1 cellular context compared by ENCODE assay signal in genomic region chr1:154999651-155000474, GRCh38.
A peak's percentile ranks its signal among the peaks of the same experiment; 100 is the strongest.
TF ChIP-seq lines count a peak whose summit lies in the region.

No MANE protein-coding gene starts in this region.

TF ChIP-seq in A549, 52 proteins besides CTCF, POLR2A, EP300 and RAD21 (continued from another document):
- peak; percentile 75 for TF ChIP-seq MAX (IDR thresholded peaks at IDR 0.05)
